ENCODE assay signal across 13 cellular contexts in the genomic region with DNA sequence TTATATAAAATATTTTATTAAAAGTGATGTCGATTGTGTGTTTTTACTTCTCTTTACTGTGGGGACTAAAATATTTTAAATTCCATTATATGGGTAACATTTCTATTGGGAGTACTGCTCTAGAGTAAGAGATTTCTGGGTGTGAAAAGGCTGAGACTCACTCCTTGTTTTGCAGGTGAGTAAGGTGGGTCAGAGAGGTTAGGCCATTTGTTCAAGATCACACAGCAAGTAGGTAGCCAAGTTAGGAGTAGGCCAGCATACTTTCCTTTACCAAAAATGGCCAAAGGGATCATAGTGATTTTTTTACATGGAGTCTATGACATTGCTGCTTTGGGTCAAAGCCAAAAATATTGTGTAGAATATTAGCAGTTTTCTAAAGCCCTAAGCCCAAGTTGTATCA.
"Had no signal": no experiment of that assay in that cellular context is flagged by ENCODE, and none has a peak within 500 bp of the region (broad histone marks: within the 10 kb centered on the region; RNA-seq: fewer than 3 reads in every experiment).

No MANE protein-coding gene starts in this region.

- H3K9ac ChIP-seq: parathyroid adenoma had no signal

- FAIRE-seq: endometrium had no signal

- H3K36me3 ChIP-seq: breast epithelium had no signal

- H3K27ac ChIP-seq: parathyroid adenoma had no signal

- ATAC-seq: activated CD8-positive, alpha-beta T cell treated with anti-CD3 and anti-CD28 coated beads for 36 hours; stimulated activated naive B cell treated with anti-CD40 and anti-IgM and Interleukin-4, amounts not matched to agents 10 μg/mL and 1 μg/mL and 100 μg/mL, for 72 hours had no signal

- H3K27me3 ChIP-seq: breast epithelium, esophagus squamous epithelium had no signal

- H3K4me1 ChIP-seq: breast epithelium had no signal

- H3K9me3 ChIP-seq: breast epithelium, esophagus squamous epithelium had no signal

- DNase-seq: activated CD4-positive, alpha-beta T cell treated with anti-CD3 and anti-CD28 coated beads for 4 hours; activated CD8-positive, alpha-beta memory T cell treated with anti-CD3 and anti-CD28 coated beads, Interleukin-2, amount 50 U/mL, for 4 hours; activated CD8-positive, alpha-beta T cell treated with anti-CD3 and anti-CD28 coated beads for 36 hours; activated naive CD4-positive, alpha-beta T cell; aorta; esophagus squamous epithelium; foreskin fibroblast; islet precursor cell; left ventricle myocardium superior; stimulated activated naive B cell treated with anti-CD40 and anti-IgM and Interleukin-4, amounts not matched to agents 10 μg/mL and 1 μg/mL and 100 μg/mL, for 72 hours had no signal

- H2AFZ ChIP-seq: parathyroid adenoma had no signal

- H3K4me3 ChIP-seq: breast epithelium, esophagus squamous epithelium had no signal
